ENCODE assay signal across 8 cellular contexts in the genomic region with DNA sequence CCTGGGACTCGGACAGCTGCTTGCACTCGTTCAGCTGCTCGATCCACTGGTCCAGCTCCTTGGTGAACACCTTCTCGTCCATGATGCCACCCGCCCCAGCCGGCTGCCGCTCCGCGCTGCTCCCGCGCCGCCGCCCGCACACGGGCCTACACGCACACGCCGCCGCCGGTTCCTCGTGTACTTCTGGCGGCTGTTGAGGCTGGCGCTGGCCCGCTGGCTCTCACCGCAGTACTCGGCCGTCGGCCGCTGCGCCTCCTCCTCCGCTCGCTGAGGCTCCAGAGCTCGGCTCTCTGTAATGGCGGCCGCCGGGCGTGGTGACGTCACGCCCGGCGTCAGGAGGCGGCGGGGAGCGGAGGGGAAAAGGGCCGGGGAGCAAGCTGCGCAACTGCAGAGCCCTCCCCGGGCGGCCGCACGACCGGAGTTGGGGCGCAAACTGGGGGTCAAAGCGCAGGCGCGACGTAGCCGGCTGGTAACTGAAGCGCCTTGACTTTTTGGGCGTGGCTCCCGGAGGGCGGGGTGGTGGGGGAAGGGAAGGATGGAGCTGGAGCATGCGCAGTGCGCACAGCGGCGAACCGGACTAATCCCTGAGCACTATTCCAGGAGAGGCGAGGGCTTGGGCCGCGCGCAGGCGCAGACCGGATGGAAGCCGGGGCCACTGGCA. TPM values are rescaled to one million over a fixed set of nuclear protein-coding genes. Genes with fewer than 3 reads are reported as not detected.
A peak's percentile ranks its signal among the peaks of the same experiment; 100 is the strongest.
DNase-seq lines count a peak whose midpoint lies in the region; ATAC-seq and TF ChIP-seq lines count a peak whose summit lies in the region.

A gene (minus strand): TSS at position 294 of the 661 bp plus-strand sequence. CDS start 212 bp downstream, at position 82.

- POLR2A ChIA-PET in PC-3 (lab: Charles Lee; ENCODE audit: unreplicated experiment), result interaction anchor here (0.5 to 2.4 kb wide), 10 partner anchors 10 to 1192 kb away, joined by 3 to 16 read pairs (median 5); no protein-coding TSS in a partner anchor

- TF ChIP-seq RAD21 in Ishikawa (IDR thresholded peaks at IDR 0.05; ENCODE audit: low read depth), result no peak

- H4K20me1 ChIP-seq in PC-3 (ENCODE audit: low read length), result peaks cover 40% of the 10 kb centered on the region

- ATAC-seq in GM21576 (IDR thresholded peaks at IDR 0.05; ENCODE audit: unreplicated experiment), result peak; percentile 78
- peak; percentile 86 for ATAC-seq in PC-3

- H3K79me2 ChIP-seq in PC-3 (ENCODE audit: low read length), result peaks cover 65% of the 10 kb centered on the region

- peak within 1 kb of the TSS; percentile 93 for H2AFZ ChIP-seq in PC-3 (ENCODE audit: low read length)

- H3K4me1 ChIP-seq in PC-3 (ENCODE audit: insufficient read depth, low read length), result peaks cover 22% of the 10 kb centered on the region

- peak within 1 kb of the TSS; percentile 87 for H3K4me2 ChIP-seq in PC-3 (ENCODE audit: low read length)

- H3K9me2 ChIP-seq in PC-3 (replicated peaks; ENCODE audit: low read length), result no peaks in the 10 kb centered on the region

- CTCF ChIA-PET in PC-3 (lab: Charles Lee), result interaction anchor here (0.6 kb wide), 2 partner anchors 19 to 279 kb away, joined by 3 read pairs; no protein-coding TSS in a partner anchor

- no TSS peak for BruUV-seq in PC-3 (replicated peaks; lab: Mats Ljungman, UMichigan)

- peak within 1 kb of the TSS; percentile 100 for H3K9ac ChIP-seq in PC-3 (ENCODE audit: low read length)

- TF ChIP-seq EP300 in Ishikawa (IDR thresholded peaks at IDR 0.05; ENCODE audit: borderline replicate concordance), result no peak

- no peak for TF ChIP-seq CTCF in PC-3 (conservative IDR thresholded peaks at IDR 0.05; ENCODE audit: low read depth, low read length)

- peak within 1 kb of the TSS; percentile 96 for H3K27ac ChIP-seq in PC-3 (ENCODE audit: low read length)
- H3K27ac ChIP-seq in epithelial cell of prostate, result peak within 1 kb of the TSS; percentile 98

- DNase-seq in DMS114 treated with DMSO at 0.1 percent for 48 hours (lab: John Stamatoyannopoulos, UW; ENCODE audit: unreplicated experiment) (peak; percentile 92), PC-3 (peak; percentile 95), activated T-cell treated with anti-CD3 and anti-CD28 coated beads for 48 hours (ENCODE audit: low read depth) (peak; percentile 99), epithelial cell of prostate (ENCODE audit: low read depth, low spot score) (peak; percentile 87), mucosa of gallbladder (ENCODE audit: low spot score) (peak; percentile 99)
- DNase-seq in stimulated activated CD8-positive, alpha-beta memory T cell treated with anti-CD3 and anti-CD28 coated beads, Interleukin-4, amount 100 ng/mL, for 4 hours (ENCODE audit: low read depth in 2 of 2, low spot score in 1 of 2), result peak; percentile 98 to 99

- no peaks in the 10 kb centered on the region for H3K27me3 ChIP-seq in PC-3 (ENCODE audit: low read length)

- no peaks in the 10 kb centered on the region for H3F3A ChIP-seq in PC-3 (ENCODE audit: low read length, unreplicated experiment)

- 0 out of 2 replicates have a peak, but pooled peaks cover 9% of the 10 kb centered on the region for H3K36me3 ChIP-seq in PC-3 (ENCODE audit: low read depth, low read length)

- peak within 1 kb of the TSS; percentile 100 for H3K4me3 ChIP-seq in PC-3 (ENCODE audit: low read length)

- H3K9me3 ChIP-seq in PC-3 (ENCODE audit: low read length), result no peaks in the 10 kb centered on the region

- intact Hi-C loops in PC-3 (cut with micrococcal nuclease), result loop anchor here (1.0 to 2.0 kb wide), 4 partner anchors 19 to 63 kb away; a partner anchor contains a TSS

TF ChIP-seq in Ishikawa, 13 proteins besides CTCF, POLR2A, EP300 and RAD21:
- TF ChIP-seq YY1 (IDR thresholded peaks at IDR 0.05; ENCODE audit: low read depth), result peak; percentile 90
- TF ChIP-seq, protein P1, sequence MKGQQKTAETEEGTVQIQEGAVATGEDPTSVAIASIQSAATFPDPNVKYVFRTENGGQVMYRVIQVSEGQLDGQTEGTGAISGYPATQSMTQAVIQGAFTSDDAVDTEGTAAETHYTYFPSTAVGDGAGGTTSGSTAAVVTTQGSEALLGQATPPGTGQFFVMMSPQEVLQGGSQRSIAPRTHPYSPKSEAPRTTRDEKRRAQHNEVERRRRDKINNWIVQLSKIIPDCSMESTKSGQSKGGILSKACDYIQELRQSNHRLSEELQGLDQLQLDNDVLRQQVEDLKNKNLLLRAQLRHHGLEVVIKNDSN (IDR thresholded peaks at IDR 0.05), result no peak
- peak; percentile 5; the same call in 1 of the 2 replicates for TF ChIP-seq TEAD4 (IDR thresholded peaks at IDR 0.05)
- no peak for TF ChIP-seq CEBPB (IDR thresholded peaks at IDR 0.05)
- no peak for TF ChIP-seq FOXM1 (IDR thresholded peaks at IDR 0.05; ENCODE audit: borderline replicate concordance, low read depth)
- TF ChIP-seq NFIC (IDR thresholded peaks at IDR 0.05), result no peak
- TF ChIP-seq, protein P2, sequence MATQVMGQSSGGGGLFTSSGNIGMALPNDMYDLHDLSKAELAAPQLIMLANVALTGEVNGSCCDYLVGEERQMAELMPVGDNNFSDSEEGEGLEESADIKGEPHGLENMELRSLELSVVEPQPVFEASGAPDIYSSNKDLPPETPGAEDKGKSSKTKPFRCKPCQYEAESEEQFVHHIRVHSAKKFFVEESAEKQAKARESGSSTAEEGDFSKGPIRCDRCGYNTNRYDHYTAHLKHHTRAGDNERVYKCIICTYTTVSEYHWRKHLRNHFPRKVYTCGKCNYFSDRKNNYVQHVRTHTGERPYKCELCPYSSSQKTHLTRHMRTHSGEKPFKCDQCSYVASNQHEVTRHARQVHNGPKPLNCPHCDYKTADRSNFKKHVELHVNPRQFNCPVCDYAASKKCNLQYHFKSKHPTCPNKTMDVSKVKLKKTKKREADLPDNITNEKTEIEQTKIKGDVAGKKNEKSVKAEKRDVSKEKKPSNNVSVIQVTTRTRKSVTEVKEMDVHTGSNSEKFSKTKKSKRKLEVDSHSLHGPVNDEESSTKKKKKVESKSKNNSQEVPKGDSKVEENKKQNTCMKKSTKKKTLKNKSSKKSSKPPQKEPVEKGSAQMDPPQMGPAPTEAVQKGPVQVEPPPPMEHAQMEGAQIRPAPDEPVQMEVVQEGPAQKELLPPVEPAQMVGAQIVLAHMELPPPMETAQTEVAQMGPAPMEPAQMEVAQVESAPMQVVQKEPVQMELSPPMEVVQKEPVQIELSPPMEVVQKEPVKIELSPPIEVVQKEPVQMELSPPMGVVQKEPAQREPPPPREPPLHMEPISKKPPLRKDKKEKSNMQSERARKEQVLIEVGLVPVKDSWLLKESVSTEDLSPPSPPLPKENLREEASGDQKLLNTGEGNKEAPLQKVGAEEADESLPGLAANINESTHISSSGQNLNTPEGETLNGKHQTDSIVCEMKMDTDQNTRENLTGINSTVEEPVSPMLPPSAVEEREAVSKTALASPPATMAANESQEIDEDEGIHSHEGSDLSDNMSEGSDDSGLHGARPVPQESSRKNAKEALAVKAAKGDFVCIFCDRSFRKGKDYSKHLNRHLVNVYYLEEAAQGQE (IDR thresholded peaks at IDR 0.05; ENCODE audit: low read depth), result no peak
- 0 out of 2 replicates have a peak, but pooled peaks have one; percentile 25 for TF ChIP-seq EGR1 (IDR thresholded peaks at IDR 0.05)
- TF ChIP-seq CREB1 (IDR thresholded peaks at IDR 0.05; ENCODE audit: low read depth), result peak; percentile 85
- peak; percentile 71 for TF ChIP-seq TCF12 (IDR thresholded peaks at IDR 0.05; ENCODE audit: low read depth)
- no peak for TF ChIP-seq ZBTB7A (IDR thresholded peaks at IDR 0.05; ENCODE audit: low read depth)
- TF ChIP-seq, protein P3, sequence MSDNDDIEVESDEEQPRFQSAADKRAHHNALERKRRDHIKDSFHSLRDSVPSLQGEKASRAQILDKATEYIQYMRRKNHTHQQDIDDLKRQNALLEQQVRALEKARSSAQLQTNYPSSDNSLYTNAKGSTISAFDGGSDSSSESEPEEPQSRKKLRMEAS (IDR thresholded peaks at IDR 0.05), result no peak
- peak; percentile 76 for TF ChIP-seq TAF1 (IDR thresholded peaks at IDR 0.05; ENCODE audit: low read depth)

RNA-seq across cellular contexts. Expression of the gene that starts here (rescaled TPM):
- total RNA-seq in PC-3 (2014; rRNA removed) (184 and 292 TPM in 2 replicates), mucosa of gallbladder (108 TPM)

Comparison
In these comparisons a context has a peak if more than half of its experiments do, and no peak if none do; other contexts are left out.
1. Peak in every context shown above with its lines: DNase-seq, ATAC-seq, H3K4me3 ChIP-seq and H3K27ac ChIP-seq.